In genomic region chr2:46813680-46814079, GRCh38 we compare ENCODE assay signal across 17 cellular contexts.
DNase-seq lines count a peak whose midpoint lies in the region; ATAC-seq and TF ChIP-seq lines count a peak whose summit lies in the region.
"Had no signal": no experiment of that assay in that cellular context is flagged by ENCODE, and none has a peak within 500 bp of the region (broad histone marks: within the 10 kb centered on the region; RNA-seq: fewer than 3 reads in every experiment).

No MANE protein-coding gene starts in this region.

- TF ChIP-seq CTCF in SK-N-SH (IDR thresholded peaks at IDR 0.05), result no peak
- no peak for TF ChIP-seq CTCF in esophagus squamous epithelium (IDR thresholded peaks at IDR 0.05)
- no peak for TF ChIP-seq CTCF in osteoblast (IDR thresholded peaks at IDR 0.05; ENCODE audit: extremely low read depth, low read depth, low read length)
- no peak for TF ChIP-seq CTCF in tibial nerve (IDR thresholded peaks at IDR 0.05)
- no peak for TF ChIP-seq CTCF in WERI-Rb-1 (IDR thresholded peaks at IDR 0.05; ENCODE audit: low read depth, low read length)

- TF ChIP-seq EP300 in SK-N-SH (IDR thresholded peaks at IDR 0.05; ENCODE audit: borderline replicate concordance in 1 of 2, low read depth in 1 of 2, low read length in 1 of 2) (no peak), tibial nerve (IDR thresholded peaks at IDR 0.05) (no peak)

- no peak for TF ChIP-seq POLR2A in esophagus squamous epithelium (IDR thresholded peaks at IDR 0.05)
- TF ChIP-seq POLR2A in tibial nerve (IDR thresholded peaks at IDR 0.05), result no peak

- H2AFZ ChIP-seq in SK-N-SH (ENCODE audit: low read depth), result no peak overlapping the region
- no peak overlapping the region for H2AFZ ChIP-seq in osteoblast (ENCODE audit: low read length)

- H4K20me1 ChIP-seq in SK-N-SH (ENCODE audit: insufficient read depth), result no peaks in the 10 kb centered on the region
- H4K20me1 ChIP-seq in osteoblast (ENCODE audit: insufficient read depth, low read length), result no peaks in the 10 kb centered on the region

- peaks cover 34 to 42% of the 10 kb centered on the region in 2 experiments for H3K4me1 ChIP-seq in SK-N-SH (ENCODE audit: control insufficient read depth in 1 of 2, insufficient read depth in 2 of 2, low read depth in 1 of 2, low read length in 1 of 2)
- peaks cover 3 to 61% (median 46%) of the 10 kb centered on the region in 3 donors for H3K4me1 ChIP-seq in esophagus squamous epithelium
- peaks cover 39% of the 10 kb centered on the region for H3K4me1 ChIP-seq in osteoblast (ENCODE audit: insufficient read depth, low read length)
- H3K4me1 ChIP-seq in tibial nerve, result peaks cover 0 to 54% (median 26%) of the 10 kb centered on the region in 4 donors

- H3K9ac ChIP-seq in SK-N-SH, result peak overlapping the region; percentile 73; the same call in 1 of the 2 replicates

- H3K79me2 ChIP-seq in SK-N-SH (ENCODE audit: insufficient read depth), result no peaks in the 10 kb centered on the region
- no peaks in the 10 kb centered on the region for H3K79me2 ChIP-seq in osteoblast (ENCODE audit: insufficient read depth, low read length)

- H3K36me3 ChIP-seq in SK-N-SH (replicated peaks in 1 of 2; ENCODE audit: control insufficient read depth in 1 of 2, insufficient read depth in 2 of 2, low read length in 1 of 2), result peaks cover 0 to 2% of the 10 kb centered on the region in 2 experiments
- no peaks in the 10 kb centered on the region for H3K36me3 ChIP-seq in esophagus squamous epithelium
- H3K36me3 ChIP-seq in osteoblast (ENCODE audit: insufficient read depth, low read length), result no peaks in the 10 kb centered on the region
- no peaks in the 10 kb centered on the region for H3K36me3 ChIP-seq in tibial nerve
- H3K36me3 ChIP-seq in WERI-Rb-1, result no peaks in the 10 kb centered on the region

- no peaks in the 10 kb centered on the region for H3K27me3 ChIP-seq in SK-N-SH (ENCODE audit: insufficient read depth)
- H3K27me3 ChIP-seq in esophagus squamous epithelium, result peaks cover 0 to 5% (median 0%) of the 10 kb centered on the region in 4 donors
- H3K27me3 ChIP-seq in osteoblast (ENCODE audit: insufficient read depth, low read length), result no peaks in the 10 kb centered on the region
- H3K27me3 ChIP-seq in tibial nerve, result no peaks in the 10 kb centered on the region
- no peaks in the 10 kb centered on the region for H3K27me3 ChIP-seq in WERI-Rb-1 (ENCODE audit: insufficient read depth, low read depth, severe bottlenecking)

- intact Hi-C loops in esophagus squamous epithelium (cut with DNase I), result no loop called here

- H3K9me3 ChIP-seq in SK-N-SH (no peaks in the 10 kb centered on the region), esophagus squamous epithelium (no peaks in the 10 kb centered on the region), osteoblast (ENCODE audit: low read depth, low read length) (no peaks in the 10 kb centered on the region), tibial nerve (peaks cover 0 to 4% (median 0%) of the 10 kb centered on the region in 4 donors), WERI-Rb-1 (ENCODE audit: severe bottlenecking) (no peaks in the 10 kb centered on the region)

- CTCF ChIA-PET in SK-N-SH (lab: Yijun Ruan, JAX), result interaction anchor here (0.8 to 3.3 kb wide), 9 partner anchors 10 to 163 kb away, joined by 3 to 23 read pairs (median 3); no protein-coding TSS in a partner anchor

- H3K4me2 ChIP-seq in SK-N-SH, result peak overlapping the region; percentile 72; the same call in 1 of the 2 replicates
- no peak overlapping the region for H3K4me2 ChIP-seq in osteoblast (ENCODE audit: insufficient read depth, low read length)

- H3K27ac ChIP-seq in SK-N-SH (ENCODE audit: low read depth in 2 of 2, low read length in 1 of 2) (peak overlapping the region; percentile 94 to 97), esophagus squamous epithelium (peak overlapping the region; percentile 52 to 81 (median 76)), osteoblast (ENCODE audit: low read depth, low read length) (peak overlapping the region; percentile 97), tibial nerve (peak overlapping the region in 3 of 4 donors; percentile 62 to 88 (median 82)), WERI-Rb-1 (no peak overlapping the region)
- H3K27ac ChIP-seq: 22Rv1 had no signal

- no peak for ATAC-seq in SK-N-SH treated with all-trans-retinoic acid at 6 μM for 48 hours
- ATAC-seq: stimulated activated memory B cell treated with anti-CD40 and anti-IgM and Interleukin-4, amounts not matched to agents 10 μg/mL and 1 μg/mL and 100 μg/mL, for 72 hours; T-helper 17 cell had no signal

- 98% methylated on average over 4 of the region's 4 CpGs for WGBS in SK-N-SH (ENCODE audit: low lambda C conversion rate)
- 76 to 83% methylated on average over 4 of the region's 4 CpGs for WGBS in esophagus squamous epithelium, 2 donors
- WGBS in tibial nerve, 2 donors, result 88 to 89% methylated on average over 4 of the region's 4 CpGs

- H3K9me2 ChIP-seq in SK-N-SH, result no peaks in the 10 kb centered on the region

- H3F3A ChIP-seq in SK-N-SH (replicated peaks; ENCODE audit: insufficient read depth), result peaks cover 36% of the 10 kb centered on the region

- H3K4me3 ChIP-seq in SK-N-SH (ENCODE audit: low read depth in 2 of 2, low read length in 1 of 2), result no peak overlapping the region
- H3K4me3 ChIP-seq in esophagus squamous epithelium, result no peak overlapping the region
- no peak overlapping the region for H3K4me3 ChIP-seq in osteoblast (ENCODE audit: insufficient read depth, low read length)
- H3K4me3 ChIP-seq in tibial nerve, result no peak overlapping the region
- no peak overlapping the region for H3K4me3 ChIP-seq in WERI-Rb-1 (ENCODE audit: low read depth, low read length)

- DNase-seq in SK-N-SH, result peak; percentile 7
- DNase-seq in esophagus squamous epithelium (lab: John Stamatoyannopoulos, UW), result no peak
- DNase-seq in osteoblast (ENCODE audit: insufficient read length, low spot score, missing footprints), result no peak
- DNase-seq in tibial nerve (ENCODE audit: low spot score in 2 of 2), result no peak
- DNase-seq in WERI-Rb-1, result no peak
- no peak for DNase-seq in kidney glomerular epithelial cell (lab: John Stamatoyannopoulos, UW)
- DNase-seq in dedifferentiated amniotic fluid mesenchymal stem cell (ENCODE audit: extremely low spot score), result no peak
- DNase-seq: activated naive CD4-positive, alpha-beta T cell treated with anti-CD3 and anti-CD28 coated beads, Interleukin-2, amount 50 U/mL, for 16 hours; CD4-positive, CD25-positive, alpha-beta regulatory T cell; cerebellar nuclear complex; DND-41; erythroblast; hypothalamus; T-helper 17 cell had no signal

- POLR2A ChIA-PET in SK-N-SH (lab: Yijun Ruan, JAX), result no interaction called here

- TF ChIP-seq RAD21 in SK-N-SH (IDR thresholded peaks at IDR 0.05; ENCODE audit: low read length), result no peak

TF ChIP-seq in SK-N-SH, 30 proteins besides CTCF, POLR2A, EP300 and RAD21:
- TF ChIP-seq POLR2AphosphoS5 (IDR thresholded peaks at IDR 0.05; ENCODE audit: low read depth, low read length), result no peak
- no peak for TF ChIP-seq USF1 (IDR thresholded peaks at IDR 0.05; ENCODE audit: borderline replicate concordance, low read depth)
- no peak for TF ChIP-seq YY1 (IDR thresholded peaks at IDR 0.05; ENCODE audit: low read depth)
- TF ChIP-seq EZH2phosphoT487 (IDR thresholded peaks at IDR 0.05; ENCODE audit: borderline replicate concordance, low read depth), result no peak
- TF ChIP-seq FOXJ3 (CRISPR knock-in tag; IDR thresholded peaks at IDR 0.05), result no peak
TF ChIP-seq in SK-N-SH: peak in this region for 0.

TF ChIP-seq in SK-N-SH treated with all-trans-retinoic acid at 6 μM for 48 hours, 23 proteins besides CTCF, POLR2A, EP300 and RAD21:
- TF ChIP-seq PATZ1 (CRISPR knock-in tag; IDR thresholded peaks at IDR 0.05; ENCODE audit: borderline replicate concordance), result no peak
- no peak for TF ChIP-seq RARB (CRISPR knock-in tag; IDR thresholded peaks at IDR 0.05)
- TF ChIP-seq TOX (CRISPR knock-in tag; IDR thresholded peaks at IDR 0.05; ENCODE audit: borderline replicate concordance), result no peak
- TF ChIP-seq PPARA (CRISPR knock-in tag; IDR thresholded peaks at IDR 0.05; ENCODE audit: borderline replicate concordance), result no peak
- TF ChIP-seq ISL1 (CRISPR knock-in tag; IDR thresholded peaks at IDR 0.05), result no peak
- no peak for TF ChIP-seq CREB5 (CRISPR knock-in tag; IDR thresholded peaks at IDR 0.05; ENCODE audit: low read depth)
- TF ChIP-seq ZNF70 (CRISPR knock-in tag; IDR thresholded peaks at IDR 0.05), result no peak
- TF ChIP-seq GLIS3 (CRISPR knock-in tag; IDR thresholded peaks at IDR 0.05), result no peak
